Comparison of ENCODE assay signal across 1 cellular context in genomic region chr7:117587931-117588330, GRCh38.
TF ChIP-seq lines count a peak whose summit lies in the region.

No MANE protein-coding gene starts in this region.

TF ChIP-seq in A549, 52 proteins besides CTCF, POLR2A, EP300 and RAD21 (continued from another document):
- TF ChIP-seq BCL3 (IDR thresholded peaks at IDR 0.05) (no peak), ELK1 (IDR thresholded peaks at IDR 0.05; ENCODE audit: low read depth, low read length) (no peak), NPAS2 (CRISPR knock-in tag; IDR thresholded peaks at IDR 0.05; ENCODE audit: borderline replicate concordance) (no peak), JUN (IDR thresholded peaks at IDR 0.05) (no peak), FOSB (CRISPR knock-in tag; IDR thresholded peaks at IDR 0.05) (no peak), MYC (IDR thresholded peaks at IDR 0.05; ENCODE audit: borderline replicate concordance, low read length) (no peak)
